In the genomic region with DNA sequence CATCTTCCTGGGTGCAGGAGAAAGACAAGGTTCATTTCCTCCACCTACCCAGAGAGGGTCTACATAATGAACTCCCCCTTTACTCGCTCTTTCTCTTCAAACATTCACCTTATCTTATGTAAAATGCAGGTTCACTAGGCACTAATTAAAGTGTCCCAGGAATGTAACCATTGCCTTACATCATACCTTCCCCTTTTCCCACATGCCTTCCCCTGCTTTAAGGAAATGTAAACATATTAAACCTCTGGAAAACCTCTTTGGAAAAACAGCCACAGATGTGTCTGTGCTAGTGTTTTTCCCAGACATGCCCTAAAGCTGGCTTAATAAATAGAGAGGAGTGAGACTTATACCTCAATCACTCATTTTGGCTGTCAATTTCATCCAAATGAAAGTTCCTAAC, we compare ENCODE assay signal across 17 cellular contexts.
"Had no signal": no experiment of that assay in that cellular context is flagged by ENCODE, and none has a peak within 500 bp of the region (broad histone marks: within the 10 kb centered on the region; RNA-seq: fewer than 3 reads in every experiment).

No MANE protein-coding gene starts in this region.

- H3K36me3 ChIP-seq: esophagus muscularis mucosa had no signal

- H3K36me3 Mint-ChIP-seq: activated CD8-positive, alpha-beta memory T cell treated with anti-CD3 and anti-CD28 coated beads, Interleukin-2, amount 10 ng/mL, durations not matched to agents 7 days and 5 days; activated naive CD8-positive, alpha-beta T cell; naive thymus-derived CD4-positive, alpha-beta T cell had no signal

- H3K9me3 Mint-ChIP-seq: activated T-cell treated with anti-CD3 and anti-CD28 coated beads, Interleukin-2, amount 50 U/mL, for 4 hours; naive thymus-derived CD4-positive, alpha-beta T cell; stimulated activated naive CD8-positive, alpha-beta T cell treated with anti-CD3 and anti-CD28 coated beads, Interleukin-15, Interleukin-2, amounts not matched to agents 100 ng/mL and 50 ng/mL, for 24 hours had no signal

- H3K4me3 Mint-ChIP-seq: activated CD8-positive, alpha-beta memory T cell treated with anti-CD3 and anti-CD28 coated beads, Interleukin-2, amount 10 ng/mL, durations not matched to agents 7 days and 5 days; activated naive CD8-positive, alpha-beta T cell; activated T-cell treated with anti-CD3 and anti-CD28 coated beads, Interleukin-2, amount 50 U/mL, for 4 hours; naive thymus-derived CD4-positive, alpha-beta T cell; stimulated activated naive CD8-positive, alpha-beta T cell treated with anti-CD3 and anti-CD28 coated beads, Interleukin-15, Interleukin-2, amounts not matched to agents 100 ng/mL and 50 ng/mL, for 24 hours had no signal

- H3K27ac Mint-ChIP-seq: activated CD8-positive, alpha-beta memory T cell treated with anti-CD3 and anti-CD28 coated beads, Interleukin-2, amount 10 ng/mL, durations not matched to agents 7 days and 5 days; activated naive CD8-positive, alpha-beta T cell; naive thymus-derived CD4-positive, alpha-beta T cell; stimulated activated naive CD8-positive, alpha-beta T cell treated with anti-CD3 and anti-CD28 coated beads, Interleukin-15, Interleukin-2, amounts not matched to agents 100 ng/mL and 50 ng/mL, for 24 hours had no signal

- H3K9me3 ChIP-seq: esophagus muscularis mucosa had no signal

- ATAC-seq: activated CD8-positive, alpha-beta memory T cell treated with anti-CD3 and anti-CD28 coated beads, Interleukin-2, amount 10 ng/mL, durations not matched to agents 7 days and 5 days; activated T-cell treated with anti-CD3 and anti-CD28 coated beads, Interleukin-2, amount 50 U/mL, for 4 hours; left colon; naive thymus-derived CD4-positive, alpha-beta T cell; sciatic nerve had no signal

- H3K4me1 Mint-ChIP-seq: activated CD8-positive, alpha-beta memory T cell treated with anti-CD3 and anti-CD28 coated beads, Interleukin-2, amount 10 ng/mL, durations not matched to agents 7 days and 5 days had no signal

- H3K27me3 ChIP-seq: esophagus muscularis mucosa had no signal

- H3K27ac ChIP-seq: dorsolateral prefrontal cortex, esophagus muscularis mucosa had no signal

- H3K4me3 ChIP-seq: dorsolateral prefrontal cortex, esophagus muscularis mucosa had no signal

- DNase-seq: activated CD4-positive, alpha-beta T cell treated with anti-CD3 and anti-CD28 coated beads, Interleukin-2, amount 50 U/mL, for 4 hours; activated CD8-positive, alpha-beta memory T cell treated with anti-CD3 and anti-CD28 coated beads, Interleukin-2, amount 10 ng/mL, durations not matched to agents 7 days and 5 days; activated effector memory CD4-positive, alpha-beta T cell treated with anti-CD3 and anti-CD28 coated beads, Interleukin-2, amount 50 U/mL, for 16 hours; activated T-cell treated with anti-CD3 and anti-CD28 coated beads, Interleukin-2, amount 50 U/mL, for 4 hours; amygdala; dorsolateral prefrontal cortex; foreskin fibroblast; head of caudate nucleus; left colon; naive thymus-derived CD4-positive, alpha-beta T cell; posterior cingulate gyrus; stimulated activated CD4-positive, alpha-beta T cell treated with anti-CD3 and anti-CD28 coated beads, Interleukin-12 subunit alpha, Interleukin-12 subunit beta, amount 100 ng/mL, for 4 hours; T-helper 2 cell had no signal
